In genomic region chr20:6940052-6940451, GRCh38 we compare ENCODE assay signal across 11 cellular contexts.
DNase-seq lines count a peak whose midpoint lies in the region; ATAC-seq and TF ChIP-seq lines count a peak whose summit lies in the region.
"Had no signal": no experiment of that assay in that cellular context is flagged by ENCODE, and none has a peak within 500 bp of the region (broad histone marks: within the 10 kb centered on the region; RNA-seq: fewer than 3 reads in every experiment).

No MANE protein-coding gene starts in this region.

- CTCF ChIA-PET in CD4-positive, alpha-beta memory T cell (lab: Charles Lee; ENCODE audit: partially characterized antibody): no interaction called here

- TF ChIP-seq CTCF in BE2C (IDR thresholded peaks at IDR 0.05; ENCODE audit: low read depth, low read length): peak; percentile 45
- TF ChIP-seq CTCF in GM20000 (IDR thresholded peaks at IDR 0.05; ENCODE audit: extremely low read depth, missing control alignments): no peak

- POLR2A ChIA-PET in CD4-positive, alpha-beta memory T cell (lab: Charles Lee; ENCODE audit: partially characterized antibody): no interaction called here

- DNase-seq in BE2C: peak; percentile 23
- peak; percentile 84 for DNase-seq in SK-MEL-5 (ENCODE audit: low read depth, low spot score)
- DNase-seq in iPS DF 19.7 (ENCODE audit: low read depth, low spot score): peak; percentile 20
- no peak for DNase-seq in CD4-positive, alpha-beta memory T cell
- DNase-seq in GM20000 (ENCODE audit: low spot score): no peak
- DNase-seq in effector CD8-positive, alpha-beta T cell (lab: John Stamatoyannopoulos, UW): no peak
- DNase-seq: activated CD4-positive, CD25-positive, alpha-beta regulatory T cell; KBM-7 had no signal

- H3K9me3 Mint-ChIP-seq in CD4-positive, alpha-beta memory T cell: peaks cover 3 to 22% (median 5%) of the 10 kb centered on the region in 8 donors

- H3K4me3 Mint-ChIP-seq in CD4-positive, alpha-beta memory T cell: no peak overlapping the region

- intact Hi-C loops in CD4-positive, alpha-beta memory T cell (cut with micrococcal nuclease): no loop called here

- H3K27me3 ChIP-seq in BE2C: no peaks in the 10 kb centered on the region
- no peaks in the 10 kb centered on the region for H3K27me3 ChIP-seq in CD4-positive, alpha-beta memory T cell (ENCODE audit: insufficient read depth, low read length)

- no peak overlapping the region for H3K27ac ChIP-seq in CD4-positive, alpha-beta memory T cell (ENCODE audit: low read depth, low read length)

- no peaks in the 10 kb centered on the region for H3K36me3 Mint-ChIP-seq in CD4-positive, alpha-beta memory T cell

- in situ Hi-C loops in SK-MEL-5 (cut with HindIII; ENCODE audit: low pct_unique_long_range_greater_than_20kb, low sequenced_read_pairs): no loop called here

- H3K36me3 ChIP-seq in BE2C: no peaks in the 10 kb centered on the region
- no peaks in the 10 kb centered on the region for H3K36me3 ChIP-seq in CD4-positive, alpha-beta memory T cell (ENCODE audit: insufficient read depth, low read length)

- no peak overlapping the region for H3K27ac Mint-ChIP-seq in CD4-positive, alpha-beta memory T cell

- no peaks in the 10 kb centered on the region for H3K27me3 Mint-ChIP-seq in CD4-positive, alpha-beta memory T cell

- ATAC-seq in HG03432 (IDR thresholded peaks at IDR 0.05; ENCODE audit: unreplicated experiment) (peak; percentile 54), GM19452 (IDR thresholded peaks at IDR 0.05; ENCODE audit: unreplicated experiment) (no peak)

- H3K9me3 ChIP-seq in BE2C: no peaks in the 10 kb centered on the region
- H3K9me3 ChIP-seq in CD4-positive, alpha-beta memory T cell (ENCODE audit: control insufficient read depth in 1 of 2, low read length in 2 of 2): peaks cover 0 to 9% of the 10 kb centered on the region in 2 donors

- no peaks in the 10 kb centered on the region for H3K4me1 ChIP-seq in BE2C
- H3K4me1 ChIP-seq in CD4-positive, alpha-beta memory T cell (ENCODE audit: insufficient read depth, low read length): no peaks in the 10 kb centered on the region

- H3K4me3 ChIP-seq in BE2C (ENCODE audit: low read depth, low read length): no peak overlapping the region
- no peak overlapping the region for H3K4me3 ChIP-seq in CD4-positive, alpha-beta memory T cell (ENCODE audit: low read length in 2 of 2)
- H3K4me3 ChIP-seq: lung had no signal

- no peaks in the 10 kb centered on the region for H3K4me1 Mint-ChIP-seq in CD4-positive, alpha-beta memory T cell

Comparison
In these comparisons a context has a peak if more than half of its experiments do, and no peak if none do; other contexts are left out.
1. DNase-seq: peak in BE2C (single experiment), SK-MEL-5 (single experiment) and iPS DF 19.7 (single experiment); none in CD4-positive, alpha-beta memory T cell (0 of 5), GM20000 (single experiment) and effector CD8-positive, alpha-beta T cell (single experiment).